In the genomic region with DNA sequence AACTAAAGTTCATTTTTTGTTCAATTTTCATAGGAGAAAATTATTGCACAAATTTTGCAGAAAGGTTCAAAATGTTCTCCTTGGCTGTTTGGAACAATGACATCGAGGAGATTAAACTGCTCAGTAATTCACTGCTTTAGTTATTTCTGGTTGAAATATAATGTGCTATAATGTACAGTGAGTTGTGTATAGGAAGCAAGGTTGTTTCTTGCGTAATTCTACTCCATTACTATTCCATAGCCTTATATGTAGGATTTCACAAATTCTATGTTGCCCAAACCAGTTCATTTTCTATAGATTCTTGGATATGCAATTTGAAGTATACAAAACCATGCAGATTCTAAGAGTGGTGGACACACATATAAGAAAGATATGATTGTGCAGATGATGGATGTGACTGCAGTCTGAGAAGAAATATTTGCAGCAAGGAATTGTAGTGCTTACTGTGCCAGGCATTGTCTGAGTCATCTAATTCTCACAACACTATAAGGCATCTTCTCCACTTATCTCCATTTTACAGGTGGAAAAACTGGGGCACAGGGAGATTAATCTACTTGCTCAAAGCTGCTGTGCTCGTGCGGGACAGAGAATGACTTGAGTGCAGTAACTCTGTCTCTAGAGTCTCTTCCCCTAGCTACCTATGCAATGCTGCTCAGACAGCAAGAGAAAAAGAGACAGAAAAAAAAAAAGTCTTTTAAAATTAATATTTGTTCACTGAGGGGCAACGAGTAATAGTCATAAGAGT, we compare ENCODE assay signal across 16 cellular contexts.
DNase-seq lines count a peak whose midpoint lies in the region; ATAC-seq, FAIRE-seq and TF ChIP-seq lines count a peak whose summit lies in the region.
"Had no signal": no experiment of that assay in that cellular context is flagged by ENCODE, and none has a peak within 500 bp of the region (broad histone marks: within the 10 kb centered on the region; RNA-seq: fewer than 3 reads in every experiment).

No MANE protein-coding gene starts in this region.

- no peak for FAIRE-seq in GM12878 (lab: Jason Lieb, UNC)
- FAIRE-seq in GM12892 (lab: Jason Lieb, UNC) = no peak

- H3K4me2 ChIP-seq in GM12878 (ENCODE audit: control insufficient read depth, insufficient read depth) = no peak overlapping the region

- H3K27ac ChIP-seq in A673 (ENCODE audit: low read depth, low read length, poor library complexity, severe bottlenecking) (peak overlapping the region; percentile 80), GM12878 (ENCODE audit: control insufficient read depth, insufficient read depth) (no peak overlapping the region)
- H3K27ac ChIP-seq: cardiac muscle cell, RWPE1, uterus had no signal

- SMC1A ChIA-PET in GM12878 (lab: Charles Lee; ENCODE audit: uncharacterized antibody, unreplicated experiment) = interaction anchor here (0.6 to 5.8 kb wide), 6 partner anchors 13 to 969 kb away, joined by 3 to 55 read pairs (median 4); no protein-coding TSS in a partner anchor

- H3K79me2 ChIP-seq in GM12878 (ENCODE audit: control insufficient read depth, insufficient read depth, low read length) = no peaks in the 10 kb centered on the region

- no peak for TF ChIP-seq CTCF in A673 (conservative IDR thresholded peaks at IDR 0.05; ENCODE audit: low read depth, low read length)
- no peak for TF ChIP-seq CTCF in GM12878 (IDR thresholded peaks at IDR 0.05 in 2 of 3, conservative IDR thresholded peaks at IDR 0.05 in 1 of 3; ENCODE audit: control insufficient read depth in 2 of 3, extremely low read depth in 1 of 3, insufficient read depth in 1 of 3, low read depth in 3 of 3, low read length in 3 of 3)

- H3K4me1 ChIP-seq in A673 (ENCODE audit: insufficient read depth, low read length, poor library complexity, severe bottlenecking) (peaks cover 56% of the 10 kb centered on the region), GM12878 (ENCODE audit: control insufficient read depth, insufficient read depth, low read length) (no peaks in the 10 kb centered on the region)
- H3K4me1 ChIP-seq: uterus had no signal

- CTCF ChIA-PET in A673 (lab: Charles Lee) (interaction anchor here (0.7 kb wide), 1 partner anchor 35 kb away, joined by 5 read pairs; no protein-coding TSS in a partner anchor), GM12878 (lab: Yijun Ruan, JAX) (interaction anchor here (0.7 to 2.3 kb wide), 11 partner anchors 11 to 992 kb away, joined by 3 to 17 read pairs (median 4); no protein-coding TSS in a partner anchor)

- H3K4me3 ChIP-seq in A673 (ENCODE audit: low read depth, low read length, poor library complexity, severe bottlenecking) = no peak overlapping the region
- H3K4me3 ChIP-seq in GM12878 = no peak overlapping the region
- H3K4me3 ChIP-seq: cardiac muscle cell, sigmoid colon, uterus had no signal

- H3K9me3 ChIP-seq in A673 (ENCODE audit: low read depth, low read length, poor library complexity, severe bottlenecking) = peaks cover 1% of the 10 kb centered on the region
- no peaks in the 10 kb centered on the region; the same call in 2 of the 3 replicates for H3K9me3 ChIP-seq in GM12878 (replicated peaks; ENCODE audit: control insufficient read depth, insufficient read depth, low read length)
- H3K9me3 ChIP-seq: sigmoid colon, uterus had no signal

- ATAC-seq in GM19463 (IDR thresholded peaks at IDR 0.05; ENCODE audit: unreplicated experiment) = peak; percentile 12
- ATAC-seq in HG03342 (IDR thresholded peaks at IDR 0.05; ENCODE audit: unreplicated experiment) = peak; percentile 15
- peak; percentile 33; the same call in 2 of the 3 replicates for ATAC-seq in GM12878
- ATAC-seq: effector memory CD8-positive, alpha-beta T cell had no signal

- H4K20me1 ChIP-seq in GM12878 (ENCODE audit: control insufficient read depth, insufficient read depth) = no peaks in the 10 kb centered on the region

- DNase-seq in A673 (ENCODE audit: low spot score) = no peak
- no peak for DNase-seq in GM12878 (ENCODE audit: low read depth, low spot score)
- DNase-seq in cerebellar cortex (ENCODE audit: low spot score) = no peak
- DNase-seq in GM12892 (ENCODE audit: insufficient read length) = no peak
- no peak for DNase-seq in activated naive CD4-positive, alpha-beta T cell (lab: John Stamatoyannopoulos, UW)
- no peak for DNase-seq in AG08396 (ENCODE audit: low spot score)
- DNase-seq: activated CD4-positive, alpha-beta T cell treated with anti-CD3 and anti-CD28 coated beads for 1 hour; effector memory CD8-positive, alpha-beta T cell; NCI-H187 treated with DMSO at 0.1 percent for 48 hours; sigmoid colon; stimulated activated naive CD4-positive, alpha-beta T cell treated with Interleukin-2 at 50 U/mL for 16 hours had no signal

- no TSS peak for BruUV-seq in A673 (replicated peaks; lab: Mats Ljungman, UMichigan)
- BruUV-seq in GM12878 (replicated peaks; lab: Mats Ljungman, UMichigan) = no TSS peak

- H3K36me3 ChIP-seq in A673 (ENCODE audit: insufficient read depth, low read length, poor library complexity, severe bottlenecking) = no peaks in the 10 kb centered on the region
- H3K36me3 ChIP-seq in GM12878 (ENCODE audit: control insufficient read depth in 2 of 2, insufficient read depth in 2 of 2, low read length in 1 of 2) = no peaks in the 10 kb centered on the region
- H3K36me3 ChIP-seq: cardiac muscle cell, sigmoid colon, uterus had no signal

- POLR2A ChIA-PET in A673 (lab: Charles Lee; ENCODE audit: low non-redundant PET) = interaction anchor here (0.7 kb wide), 2 partner anchors 524 to 794 kb away, joined by 5 to 6 read pairs; no protein-coding TSS in a partner anchor
- POLR2A ChIA-PET in GM12878 (lab: Charles Lee) = interaction anchor here (0.7 kb wide), 2 partner anchors 44 to 639 kb away, joined by 3 read pairs; no protein-coding TSS in a partner anchor

- RAD21 ChIA-PET in GM12878 (lab: Charles Lee; ENCODE audit: unreplicated experiment) = interaction anchor here (1.1 to 2.6 kb wide), 6 partner anchors 8 to 970 kb away, joined by 3 to 8 read pairs (median 6); no protein-coding TSS in a partner anchor

- intact Hi-C loops in A673 (cut with micrococcal nuclease; ENCODE audit: unreplicated experiment) (loop anchor here (1.0 to 10.0 kb wide), 7 partner anchors 184 to 960 kb away; no protein-coding TSS in a partner anchor), GM12878 (cut with micrococcal nuclease; ENCODE audit: unreplicated experiment) (loop anchor here (1.0 to 10.0 kb wide), 4 partner anchors 280 to 971 kb away; no protein-coding TSS in a partner anchor)

- no peak overlapping the region for H3K9ac ChIP-seq in GM12878 (ENCODE audit: control insufficient read depth, insufficient read depth, low read length)

- TF ChIP-seq EP300 in GM12878 (IDR thresholded peaks at IDR 0.05; ENCODE audit: borderline replicate concordance in 1 of 2, control insufficient read depth in 1 of 2, low read depth in 2 of 2, low read length in 2 of 2) = no peak

- no peaks in the 10 kb centered on the region for H3K27me3 ChIP-seq in A673 (replicated peaks; ENCODE audit: insufficient read depth, low read depth, low read length, poor library complexity)
- no peaks in the 10 kb centered on the region; a peak in 1 of 4 replicates for H3K27me3 ChIP-seq in GM12878 (replicated peaks in 1 of 2; ENCODE audit: control insufficient read depth in 2 of 2, insufficient read depth in 2 of 2, low read length in 1 of 2)
- H3K27me3 ChIP-seq: cardiac muscle cell had no signal

- TF ChIP-seq POLR2A in GM12878 (IDR thresholded peaks at IDR 0.05; ENCODE audit: low read depth, low read length) = no peak
- TF ChIP-seq POLR2A in GM12892 (IDR thresholded peaks at IDR 0.05; ENCODE audit: low read depth, low read length) = no peak

- TF ChIP-seq RAD21 in GM12878 (IDR thresholded peaks at IDR 0.05; ENCODE audit: insufficient read depth, low read depth, low read length) = no peak

- in situ Hi-C loops in GM12878 (cut with MboI) = no loop called here

- no peak overlapping the region for H2AFZ ChIP-seq in GM12878 (ENCODE audit: control insufficient read depth, low read depth, low read length)

- 9% methylated on average over 5 of the region's 5 CpGs for WGBS in GM12878 (ENCODE audit: insufficient coverage, insufficient replicate concordance, low lambda C conversion rate, missing lambda C conversion rate)

TF ChIP-seq in GM12878, 131 proteins besides CTCF, POLR2A, EP300 and RAD21:
- TF ChIP-seq POU2F2 (IDR thresholded peaks at IDR 0.05; ENCODE audit: borderline replicate concordance, low read depth, low read length) (no peak), JUND (IDR thresholded peaks at IDR 0.05; ENCODE audit: low read depth, low read length) (no peak), CHD1 (IDR thresholded peaks at IDR 0.05; ENCODE audit: low read depth, low read length) (no peak), RFX5 (IDR thresholded peaks at IDR 0.05; ENCODE audit: low read depth, low read length) (no peak), ZNF384 (IDR thresholded peaks at IDR 0.05; ENCODE audit: borderline replicate concordance, low read depth, low read length) (no peak), CBFB (IDR thresholded peaks at IDR 0.05; ENCODE audit: low read depth) (no peak), CBX5 (IDR thresholded peaks at IDR 0.05; ENCODE audit: low read depth) (no peak), STAT3 (IDR thresholded peaks at IDR 0.05; ENCODE audit: low read depth, low read length) (no peak), MTA2 (IDR thresholded peaks at IDR 0.05; ENCODE audit: low read depth) (no peak), NR2C2 (IDR thresholded peaks at IDR 0.05; ENCODE audit: borderline replicate concordance, control insufficient read depth, insufficient read length, low read depth) (no peak), ZNF24 (IDR thresholded peaks at IDR 0.05) (no peak), TAF1 (IDR thresholded peaks at IDR 0.05; ENCODE audit: borderline replicate concordance, low read depth, low read length) (no peak)
